ENCODE assay signal across 17 cellular contexts in the genomic region with DNA sequence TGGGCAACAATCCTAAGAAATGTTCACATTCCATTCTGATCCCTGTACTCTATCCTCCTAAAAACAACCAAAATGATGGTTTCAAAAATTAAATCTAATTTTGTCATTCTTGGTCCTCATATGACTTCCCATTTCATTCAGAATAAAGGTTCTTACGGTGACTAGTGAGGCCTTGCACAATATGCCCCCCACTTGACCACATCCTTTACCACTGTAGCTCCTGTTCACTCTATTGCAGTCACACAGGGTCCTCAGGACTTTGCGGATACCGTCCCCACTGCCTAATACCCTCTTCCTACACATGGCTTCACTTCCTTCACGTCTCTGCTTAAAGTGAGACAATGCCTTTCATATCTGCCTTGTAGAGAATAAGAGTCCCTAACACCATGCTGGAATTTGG.
DNase-seq lines count a peak whose midpoint lies in the region; ATAC-seq and TF ChIP-seq lines count a peak whose summit lies in the region.
"Had no signal": no experiment of that assay in that cellular context is flagged by ENCODE, and none has a peak within 500 bp of the region (broad histone marks: within the 10 kb centered on the region; RNA-seq: fewer than 3 reads in every experiment).

No MANE protein-coding gene starts in this region.

- H3K27ac ChIP-seq in HL-60 (replicated peaks) (no peak overlapping the region), prostate gland (no peak overlapping the region)
- H3K27ac ChIP-seq: BLaER1 had no signal

- no peak for ATAC-seq in HG03460 (IDR thresholded peaks at IDR 0.05; ENCODE audit: unreplicated experiment)
- ATAC-seq: CD8-positive, alpha-beta T cell had no signal

- TF ChIP-seq POLR2A in prostate gland (IDR thresholded peaks at IDR 0.05): no peak

- intact Hi-C loops in prostate gland (cut with DNase I): no loop called here

- H3K4me1 ChIP-seq in prostate gland (replicated peaks): no peaks in the 10 kb centered on the region
- H3K4me1 ChIP-seq: BLaER1 had no signal

- H3K27me3 ChIP-seq in HL-60 (ENCODE audit: insufficient read depth, poor library complexity, severe bottlenecking) (no peaks in the 10 kb centered on the region), prostate gland (replicated peaks; ENCODE audit: insufficient read depth) (no peaks in the 10 kb centered on the region)
- H3K27me3 ChIP-seq: BLaER1 had no signal

- H3K36me3 ChIP-seq in prostate gland: no peaks in the 10 kb centered on the region
- H3K36me3 ChIP-seq: BLaER1 had no signal

- H3K9me3 ChIP-seq in prostate gland: no peaks in the 10 kb centered on the region
- H3K9me3 ChIP-seq: BLaER1 had no signal

- peak; percentile 1 to 17 for DNase-seq in HL-60 (ENCODE audit: low read depth in 1 of 2, low spot score in 1 of 2)
- peak; percentile 87 for DNase-seq in MV-4-11 (lab: John Stamatoyannopoulos, UW)
- peak; percentile 87 for DNase-seq in NOMO-1 treated with dmso at 0.1 percent for 144 hours (lab: John Stamatoyannopoulos, UW; ENCODE audit: unreplicated experiment)
- peak; percentile 19 for DNase-seq in SKM-1 treated with dmso at 0.1 percent for 144 hours (lab: John Stamatoyannopoulos, UW; ENCODE audit: unreplicated experiment)
- DNase-seq in prostate gland (ENCODE audit: low spot score): no peak
- DNase-seq in H4 (ENCODE audit: low spot score): no peak
- DNase-seq in stimulated activated CD4-positive, alpha-beta T cell treated with anti-CD3 and anti-CD28 coated beads, Interleukin-4, amount 100 ng/mL, for 24 hours: no peak
- DNase-seq: 8988T; Calu3; CD8-positive, alpha-beta T cell; DMS79 treated with DMSO at 0.1 percent for 48 hours; GF-D8; GOT3; H9; IMR-90 had no signal

- TF ChIP-seq CTCF in HL-60 (IDR thresholded peaks at IDR 0.05; ENCODE audit: insufficient read depth, low read length) (no peak), prostate gland (IDR thresholded peaks at IDR 0.05) (no peak)

- 86% methylated on average over 4 of the region's 4 CpGs for WGBS in prostate gland

- H3K4me3 ChIP-seq in HL-60 (replicated peaks; ENCODE audit: insufficient read depth, low read length): no peak overlapping the region
- H3K4me3 ChIP-seq in prostate gland: no peak overlapping the region
- H3K4me3 ChIP-seq: BLaER1 had no signal

Comparison
In these comparisons a context has a peak if more than half of its experiments do, and no peak if none do; other contexts are left out.
1. DNase-seq: peak in HL-60 (2 of 2), MV-4-11 (single experiment), NOMO-1 treated with dmso at 0.1 percent for 144 hours (single experiment) and SKM-1 treated with dmso at 0.1 percent for 144 hours (single experiment); none in prostate gland (single experiment), H4 (single experiment) and stimulated activated CD4-positive, alpha-beta T cell treated with anti-CD3 and anti-CD28 coated beads, Interleukin-4, amount 100 ng/mL, for 24 hours (single experiment).